In the genomic region with DNA sequence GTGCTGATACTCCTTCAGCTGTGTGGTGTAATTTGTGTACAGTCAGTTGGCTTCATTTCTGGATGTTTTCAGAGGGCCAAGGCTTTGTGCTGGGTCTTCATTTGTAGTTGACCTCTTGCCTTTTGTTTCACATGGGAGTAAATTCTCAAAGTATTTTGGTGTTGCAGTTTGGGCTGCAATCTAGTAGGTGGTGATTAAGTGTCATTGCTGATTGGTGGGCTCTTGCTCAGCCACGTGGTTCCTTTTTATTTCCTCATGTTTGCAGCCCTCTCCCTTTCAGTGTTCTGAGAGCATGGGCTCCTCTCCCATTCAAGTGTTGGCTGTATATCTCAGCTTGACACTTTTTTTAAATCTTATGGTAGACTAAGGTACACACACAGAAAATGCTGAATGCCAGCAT, we compare ENCODE assay signal across 15 cellular contexts.
A peak's percentile ranks its signal among the peaks of the same experiment; 100 is the strongest.
DNase-seq lines count a peak whose midpoint lies in the region; ATAC-seq, FAIRE-seq and TF ChIP-seq lines count a peak whose summit lies in the region.
"Had no signal": no experiment of that assay in that cellular context is flagged by ENCODE, and none has a peak within 500 bp of the region (broad histone marks: within the 10 kb centered on the region; RNA-seq: fewer than 3 reads in every experiment).

No MANE protein-coding gene starts in this region.

- no peak for TF ChIP-seq RAD21 in HepG2 (CRISPR knock-in tag; IDR thresholded peaks at IDR 0.05)

- H3K9me3 ChIP-seq in astrocyte (ENCODE audit: insufficient read depth, low read depth, low read length) (no peaks in the 10 kb centered on the region), HepG2 (ENCODE audit: low read length) (no peaks in the 10 kb centered on the region; the same call in 1 of the 2 replicates)
- no peaks in the 10 kb centered on the region for H3K9me3 ChIP-seq in CD8-positive, alpha-beta memory T cell (ENCODE audit: low read length)
- H3K9me3 ChIP-seq: esophagus squamous epithelium, sigmoid colon had no signal

- TF ChIP-seq EP300 in HepG2 (IDR thresholded peaks at IDR 0.05; ENCODE audit: low read depth in 2 of 2, low read length in 2 of 2): no peak
- TF ChIP-seq EP300 in HepG2 (CRISPR knock-in tag; IDR thresholded peaks at IDR 0.05; ENCODE audit: borderline replicate concordance): no peak

- intact Hi-C loops in HepG2 (cut with micrococcal nuclease; ENCODE audit: unreplicated experiment): no loop called here

- peaks cover 8% of the 10 kb centered on the region for H3K9me3 Mint-ChIP-seq in astrocyte (ENCODE audit: unreplicated experiment)
- peaks cover 12 to 19% (median 14%) of the 10 kb centered on the region in 5 donors for H3K9me3 Mint-ChIP-seq in CD8-positive, alpha-beta memory T cell
- H3K9me3 Mint-ChIP-seq: natural killer cell treated with Interleukin-12 subunit alpha and Interleukin-12 subunit beta and Interleukin-15 and Interleukin-18, amount 100 ng/mL, for 72 hours had no signal

- no peak overlapping the region for H3K9ac ChIP-seq in astrocyte (ENCODE audit: low read length)
- H3K9ac ChIP-seq in HepG2 (ENCODE audit: insufficient read depth, low read depth, low read length): no peak overlapping the region

- H2AFZ ChIP-seq in astrocyte (ENCODE audit: low read depth, low read length) (no peak overlapping the region), HepG2 (ENCODE audit: low read length) (no peak overlapping the region)

- H3K79me2 ChIP-seq in astrocyte (ENCODE audit: insufficient read depth, low read length) (no peaks in the 10 kb centered on the region), HepG2 (ENCODE audit: insufficient read depth, low read length) (no peaks in the 10 kb centered on the region)

- FAIRE-seq in astrocyte (lab: Jason Lieb, UNC): no peak
- no peak for FAIRE-seq in HepG2 (lab: Jason Lieb, UNC)

- TF ChIP-seq CTCF in astrocyte (IDR thresholded peaks at IDR 0.05; ENCODE audit: insufficient read depth, low read depth, low read length) (peak; percentile 7), HepG2 (CRISPR knock-in tag; IDR thresholded peaks at IDR 0.05) (no peak)

- H3K4me2 ChIP-seq in astrocyte (ENCODE audit: low read length): no peak overlapping the region
- H3K4me2 ChIP-seq in HepG2 (ENCODE audit: low read depth, low read length): no peak overlapping the region

- no peak overlapping the region for H3K4me3 Mint-ChIP-seq in astrocyte (ENCODE audit: unreplicated experiment)
- H3K4me3 Mint-ChIP-seq in CD8-positive, alpha-beta memory T cell: no peak overlapping the region
- H3K4me3 Mint-ChIP-seq: natural killer cell treated with Interleukin-12 subunit alpha and Interleukin-12 subunit beta and Interleukin-15 and Interleukin-18, amount 100 ng/mL, for 72 hours had no signal

- CTCF ChIA-PET in HepG2 (lab: Yijun Ruan, JAX; ENCODE audit: low intra/inter-chr PET ratio, low total read pairs): no interaction called here
- CTCF ChIA-PET in CD8-positive, alpha-beta memory T cell (lab: Charles Lee): no interaction called here

- H3K36me3 Mint-ChIP-seq in astrocyte (ENCODE audit: low read depth, unreplicated experiment): no peaks in the 10 kb centered on the region
- peaks cover 0 to 1% (median 0%) of the 10 kb centered on the region in 3 donors for H3K36me3 Mint-ChIP-seq in CD8-positive, alpha-beta memory T cell

- H3K4me3 ChIP-seq in astrocyte (ENCODE audit: insufficient read depth, low read depth, low read length) (no peak overlapping the region), HepG2 (replicated peaks in 1 of 3; ENCODE audit: insufficient read depth in 1 of 3, low read depth in 2 of 3, low read length in 3 of 3) (no peak overlapping the region)
- no peak overlapping the region for H3K4me3 ChIP-seq in CD8-positive, alpha-beta memory T cell (ENCODE audit: low read length)
- H3K4me3 ChIP-seq: esophagus squamous epithelium, sigmoid colon had no signal

- in situ Hi-C loops in Caki2 (cut with HindIII; ENCODE audit: low pct_unique_long_range_greater_than_20kb, low sequenced_read_pairs) (no loop called here), KBM-7 (cut with MboI; ENCODE audit: low pct_unique_long_range_greater_than_20kb, low sequenced_read_pairs) (no loop called here), HepG2 (cut with HindIII; ENCODE audit: extremely low pct_ligation_motif_present, low pct_unique_long_range_greater_than_20kb) (no loop called here)

- peaks cover 12% of the 10 kb centered on the region for H3K4me1 Mint-ChIP-seq in astrocyte (ENCODE audit: low read depth, unreplicated experiment)
- peaks cover 0 to 4% (median 0%) of the 10 kb centered on the region in 3 donors for H3K4me1 Mint-ChIP-seq in CD8-positive, alpha-beta memory T cell

- POLR2A ChIA-PET in HepG2 (lab: Yijun Ruan, JAX): no interaction called here
- POLR2A ChIA-PET in CD8-positive, alpha-beta memory T cell (lab: Charles Lee): no interaction called here

- no peaks in the 10 kb centered on the region for H3K27me3 ChIP-seq in astrocyte (ENCODE audit: insufficient read depth, low read length)
- H3K27me3 ChIP-seq in HepG2 (ENCODE audit: control insufficient read depth in 1 of 2, insufficient read depth in 2 of 2, low read length in 2 of 2): 0 out of 5 replicates have a peak, but pooled peaks cover 0 to 3% of the 10 kb centered on the region in 2 experiments
- H3K27me3 ChIP-seq in CD8-positive, alpha-beta memory T cell (ENCODE audit: insufficient read depth, low read length, poor library complexity, severe bottlenecking): no peaks in the 10 kb centered on the region
- H3K27me3 ChIP-seq: esophagus squamous epithelium had no signal

- H3K36me3 ChIP-seq in astrocyte (ENCODE audit: insufficient read depth, low read length): no peaks in the 10 kb centered on the region
- no peaks in the 10 kb centered on the region for H3K36me3 ChIP-seq in HepG2 (replicated peaks in 1 of 2; ENCODE audit: control insufficient read depth in 1 of 2, insufficient read depth in 2 of 2, low read length in 2 of 2)
- no peaks in the 10 kb centered on the region for H3K36me3 ChIP-seq in CD8-positive, alpha-beta memory T cell (ENCODE audit: insufficient read depth, low read length)
- H3K36me3 ChIP-seq: esophagus squamous epithelium, sigmoid colon had no signal

- peak; percentile 14 for DNase-seq in Caki2 (ENCODE audit: low read depth)
- DNase-seq in KBM-7: peak; percentile 33
- DNase-seq in astrocyte (ENCODE audit: low read depth): peak; percentile 11
- peak; percentile 7 for DNase-seq in HepG2 (ENCODE audit: low spot score)
- DNase-seq in CD8-positive, alpha-beta memory T cell: no peak
- DNase-seq: Calu3, esophagus squamous epithelium, kidney glomerular epithelial cell, NCI-H2029, sigmoid colon had no signal

- peak; percentile 38; the same call in 2 of the 3 replicates for ATAC-seq in HepG2
- no peak for ATAC-seq in HG02840 (IDR thresholded peaks at IDR 0.05; ENCODE audit: low FRiP score, unreplicated experiment)
- no peak for ATAC-seq in GM19351 (IDR thresholded peaks at IDR 0.05; ENCODE audit: unreplicated experiment)
- no peak for ATAC-seq in GM19328 (IDR thresholded peaks at IDR 0.05; ENCODE audit: unreplicated experiment)
- ATAC-seq: natural killer cell treated with Interleukin-12 subunit alpha and Interleukin-12 subunit beta and Interleukin-15 and Interleukin-18, amount 100 ng/mL, for 72 hours had no signal

- 0% methylated on average over 1 of the region's 1 CpG for WGBS in HepG2 (ENCODE audit: low lambda C conversion rate)

- H3K27me3 Mint-ChIP-seq in astrocyte (ENCODE audit: low read depth, unreplicated experiment): no peaks in the 10 kb centered on the region
- H3K27me3 Mint-ChIP-seq in CD8-positive, alpha-beta memory T cell: peaks cover 6 to 10% of the 10 kb centered on the region in 2 donors

- H3K27ac ChIP-seq in astrocyte (ENCODE audit: low read depth, low read length) (no peak overlapping the region), HepG2 (ENCODE audit: extremely low read length, insufficient read depth, low read length) (no peak overlapping the region)
- no peak overlapping the region for H3K27ac ChIP-seq in CD8-positive, alpha-beta memory T cell (ENCODE audit: low read depth, low read length)
- H3K27ac ChIP-seq: esophagus squamous epithelium, sigmoid colon had no signal

- H3K4me1 ChIP-seq in astrocyte (ENCODE audit: insufficient read depth, low read length) (peaks cover 2% of the 10 kb centered on the region), HepG2 (ENCODE audit: insufficient read depth, low read length) (no peaks in the 10 kb centered on the region)
- no peaks in the 10 kb centered on the region for H3K4me1 ChIP-seq in CD8-positive, alpha-beta memory T cell (ENCODE audit: insufficient read depth, low read length)
- H3K4me1 ChIP-seq: esophagus squamous epithelium, sigmoid colon had no signal

- H3K27ac Mint-ChIP-seq in astrocyte (ENCODE audit: unreplicated experiment): no peak overlapping the region
- no peak overlapping the region for H3K27ac Mint-ChIP-seq in CD8-positive, alpha-beta memory T cell
- H3K27ac Mint-ChIP-seq: activated naive CD4-positive, alpha-beta T cell treated with anti-CD3 and anti-CD28 coated beads, Interleukin-2, amount 50 U/mL, for 72 hours; natural killer cell treated with Interleukin-12 subunit alpha and Interleukin-12 subunit beta and Interleukin-15 and Interleukin-18, amount 100 ng/mL, for 72 hours had no signal

- H4K20me1 ChIP-seq in astrocyte (ENCODE audit: insufficient read depth, low read length): no peaks in the 10 kb centered on the region
- H4K20me1 ChIP-seq in HepG2 (ENCODE audit: insufficient read depth, low read length): no peaks in the 10 kb centered on the region

- BruUV-seq in HepG2 (replicated peaks; lab: Mats Ljungman, UMichigan): no TSS peak

- no peak for TF ChIP-seq POLR2A in HepG2 (IDR thresholded peaks at IDR 0.05; ENCODE audit: insufficient read depth in 1 of 2, low read depth in 2 of 2, low read length in 2 of 2)

TF ChIP-seq in HepG2, 621 proteins besides CTCF, POLR2A, EP300 and RAD21 (continues in another document):
- TF ChIP-seq NONO (IDR thresholded peaks at IDR 0.05) (no peak), NONO (CRISPR knock-in tag; conservative IDR thresholded peaks at IDR 0.05) (no peak), RXRA (CRISPR knock-in tag; IDR thresholded peaks at IDR 0.05) (no peak), NFYC (CRISPR knock-in tag; IDR thresholded peaks at IDR 0.05) (peak; percentile 47; the same call in 1 of the 2 replicates)
- TF ChIP-seq, protein P1, sequence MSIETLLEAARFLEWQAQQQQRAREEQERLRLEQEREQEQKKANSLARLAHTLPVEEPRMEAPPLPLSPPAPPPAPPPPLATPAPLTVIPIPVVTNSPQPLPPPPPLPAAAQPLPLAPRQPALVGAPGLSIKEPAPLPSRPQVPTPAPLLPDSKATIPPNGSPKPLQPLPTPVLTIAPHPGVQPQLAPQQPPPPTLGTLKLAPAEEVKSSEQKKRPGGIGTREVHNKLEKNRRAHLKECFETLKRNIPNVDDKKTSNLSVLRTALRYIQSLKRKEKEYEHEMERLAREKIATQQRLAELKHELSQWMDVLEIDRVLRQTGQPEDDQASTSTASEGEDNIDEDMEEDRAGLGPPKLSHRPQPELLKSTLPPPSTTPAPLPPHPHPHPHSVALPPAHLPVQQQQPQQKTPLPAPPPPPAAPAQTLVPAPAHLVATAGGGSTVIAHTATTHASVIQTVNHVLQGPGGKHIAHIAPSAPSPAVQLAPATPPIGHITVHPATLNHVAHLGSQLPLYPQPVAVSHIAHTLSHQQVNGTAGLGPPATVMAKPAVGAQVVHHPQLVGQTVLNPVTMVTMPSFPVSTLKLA (IDR thresholded peaks at IDR 0.05): peak; percentile 98

Comparison
In these comparisons a context has a peak if more than half of its experiments do, and no peak if none do; other contexts are left out.
1. DNase-seq: peak in Caki2 (single experiment), KBM-7 (single experiment), astrocyte (single experiment) and HepG2 (single experiment); none in CD8-positive, alpha-beta memory T cell (0 of 5).